Comparison of ENCODE assay signal across 8 cellular contexts in the genomic region with DNA sequence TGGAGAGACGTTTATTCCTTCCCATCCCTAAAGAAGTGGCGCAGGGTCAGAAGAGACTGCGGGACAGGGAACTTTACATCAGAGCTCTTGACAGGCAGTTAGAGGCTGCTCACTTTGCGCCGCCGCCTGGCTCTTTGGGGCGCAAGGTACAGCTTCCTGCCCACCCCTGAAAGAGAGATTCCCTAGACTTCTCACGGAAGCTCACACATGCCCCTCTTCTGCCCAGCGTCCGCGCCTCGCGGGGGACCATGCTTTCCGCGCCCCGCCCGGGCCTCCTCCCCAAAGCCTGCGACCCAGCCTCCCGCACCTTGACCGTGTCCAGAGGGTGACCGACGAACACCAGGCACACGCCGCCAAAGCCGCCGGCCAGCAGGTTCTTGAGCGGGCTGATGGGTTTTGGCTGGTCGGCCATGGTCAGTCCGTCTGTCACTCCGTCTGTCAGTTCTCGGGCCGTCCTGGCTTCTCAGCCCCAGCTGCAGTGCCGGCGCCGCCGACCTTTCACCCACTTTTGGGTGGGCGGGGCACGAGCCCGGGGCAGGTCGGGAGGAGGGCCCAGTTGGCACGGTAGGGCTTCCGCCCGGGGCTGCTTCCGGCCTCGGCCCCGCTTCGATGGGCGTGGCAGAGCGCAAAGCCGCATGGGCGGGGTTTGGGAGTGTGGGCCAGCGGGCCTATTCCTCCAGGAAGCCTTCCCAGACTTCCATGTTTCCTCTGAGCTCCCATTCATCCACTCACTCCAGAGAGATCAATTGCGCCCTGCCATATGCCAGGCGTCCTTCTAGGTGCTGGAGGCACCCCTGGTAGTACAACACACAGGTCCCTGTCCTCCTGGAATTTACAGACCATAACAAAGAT. TPM values are rescaled to one million over a fixed set of nuclear protein-coding genes. Genes with fewer than 3 reads are reported as not detected.
A peak's percentile ranks its signal among the peaks of the same experiment; 100 is the strongest.
DNase-seq lines count a peak whose midpoint lies in the region; ATAC-seq, FAIRE-seq and TF ChIP-seq lines count a peak whose summit lies in the region.

A gene with protein sequence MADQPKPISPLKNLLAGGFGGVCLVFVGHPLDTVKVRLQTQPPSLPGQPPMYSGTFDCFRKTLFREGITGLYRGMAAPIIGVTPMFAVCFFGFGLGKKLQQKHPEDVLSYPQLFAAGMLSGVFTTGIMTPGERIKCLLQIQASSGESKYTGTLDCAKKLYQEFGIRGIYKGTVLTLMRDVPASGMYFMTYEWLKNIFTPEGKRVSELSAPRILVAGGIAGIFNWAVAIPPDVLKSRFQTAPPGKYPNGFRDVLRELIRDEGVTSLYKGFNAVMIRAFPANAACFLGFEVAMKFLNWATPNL (minus strand): TSS at position 500 of the 852 bp plus-strand sequence. CDS start 88 bp downstream, at position 412.

- H3K79me2 ChIP-seq in astrocyte (ENCODE audit: insufficient read depth, low read length) (peaks cover 4% of the 10 kb centered on the region), hepatocyte (peaks cover 17% of the 10 kb centered on the region)

- ATAC-seq in HG02571 (IDR thresholded peaks at IDR 0.05; ENCODE audit: unreplicated experiment) (peak; percentile 90), aorta (ENCODE audit: low FRiP score) (peak; percentile 96)

- intact Hi-C loops in aorta (cut with DNase I): no loop called here

- H3K27me3 ChIP-seq in astrocyte (ENCODE audit: insufficient read depth, low read length) (no peaks in the 10 kb centered on the region), hepatocyte (no peaks in the 10 kb centered on the region), aorta (ENCODE audit: control insufficient read depth in 1 of 2, insufficient read depth in 2 of 2, low read length in 1 of 2) (no peaks in the 10 kb centered on the region)

- FAIRE-seq in astrocyte (lab: Jason Lieb, UNC): no peak

- DNase-seq in GM12865 (ENCODE audit: low read depth) (peak; percentile 94), NCI-H1092 (lab: John Stamatoyannopoulos, UW) (peak; percentile 69), astrocyte (ENCODE audit: low read depth) (peak; percentile 59), hepatocyte (ENCODE audit: low spot score) (peak; percentile 96), renal cortical epithelial cell (ENCODE audit: low read depth) (peak; percentile 64), aorta (peak; percentile 94 to 98)
- peak; percentile 94 for DNase-seq in T-helper 2 cell treated with Interferon-gamma antibody and Interleukin-4, amounts not matched to agents 5 μg/mL and 100 μg/mL, for 36 hours (ENCODE audit: low spot score)

- no peaks in the 10 kb centered on the region for H3K9me2 ChIP-seq in hepatocyte (replicated peaks; ENCODE audit: insufficient read depth)

- H3K4me3 Mint-ChIP-seq in T-helper 2 cell treated with Interferon-gamma antibody and Interleukin-4, amounts not matched to agents 5 μg/mL and 100 μg/mL, for 36 hours: peak within 1 kb of the TSS; percentile 95
- peak within 1 kb of the TSS; percentile 92 for H3K4me3 Mint-ChIP-seq in astrocyte (ENCODE audit: unreplicated experiment)

- H3K4me1 ChIP-seq in astrocyte (ENCODE audit: insufficient read depth, low read length) (peaks cover 9% of the 10 kb centered on the region), hepatocyte (ENCODE audit: insufficient read depth) (peaks cover 9% of the 10 kb centered on the region), aorta (ENCODE audit: control insufficient read depth in 1 of 2, insufficient read depth in 2 of 2, low read length in 2 of 2) (peaks cover 0 to 3% of the 10 kb centered on the region in 2 donors)

- H3K9me3 Mint-ChIP-seq in T-helper 2 cell treated with Interferon-gamma antibody and Interleukin-4, amounts not matched to agents 5 μg/mL and 100 μg/mL, for 36 hours: no peaks in the 10 kb centered on the region
- H3K9me3 Mint-ChIP-seq in astrocyte (ENCODE audit: unreplicated experiment): no peaks in the 10 kb centered on the region

- WGBS in hepatocyte (ENCODE audit: low lambda C conversion rate, missing lambda C conversion rate): 7% methylated on average over 34 of the region's 54 CpGs
- 2 to 3% methylated on average over 54 of the region's 54 CpGs for WGBS in aorta, 2 donors

- H3K27me3 Mint-ChIP-seq in T-helper 2 cell treated with Interferon-gamma antibody and Interleukin-4, amounts not matched to agents 5 μg/mL and 100 μg/mL, for 36 hours (ENCODE audit: low read depth): no peaks in the 10 kb centered on the region
- H3K27me3 Mint-ChIP-seq in astrocyte (ENCODE audit: low read depth, unreplicated experiment): no peaks in the 10 kb centered on the region

- H4K20me1 ChIP-seq in astrocyte (ENCODE audit: insufficient read depth, low read length) (no peaks in the 10 kb centered on the region), hepatocyte (ENCODE audit: insufficient read depth, poor library complexity, severe bottlenecking) (no peaks in the 10 kb centered on the region)

- H3K4me2 ChIP-seq in astrocyte (ENCODE audit: low read length) (peak within 1 kb of the TSS; percentile 96), hepatocyte (peak within 1 kb of the TSS; percentile 93)

- TF ChIP-seq CTCF in GM12865 (IDR thresholded peaks at IDR 0.05; ENCODE audit: insufficient read depth, low read depth, low read length, missing control alignments) (no peak), astrocyte (IDR thresholded peaks at IDR 0.05; ENCODE audit: insufficient read depth, low read depth, low read length) (no peak), hepatocyte (IDR thresholded peaks at IDR 0.05; ENCODE audit: poor library complexity) (no peak)

- no peak within 1 kb of the TSS for H3K27ac ChIP-seq in astrocyte (ENCODE audit: low read depth, low read length)
- H3K27ac ChIP-seq in hepatocyte: peak within 1 kb of the TSS; percentile 85
- peak within 1 kb of the TSS in 1 of 2 donors; percentile 68 for H3K27ac ChIP-seq in aorta (ENCODE audit: low read depth in 1 of 2, low read length in 2 of 2)

- H3K9ac ChIP-seq in astrocyte (ENCODE audit: low read length): peak within 1 kb of the TSS; percentile 79

- H3K4me1 Mint-ChIP-seq in T-helper 2 cell treated with Interferon-gamma antibody and Interleukin-4, amounts not matched to agents 5 μg/mL and 100 μg/mL, for 36 hours (ENCODE audit: low read depth): peaks cover 33% of the 10 kb centered on the region
- peaks cover 13% of the 10 kb centered on the region for H3K4me1 Mint-ChIP-seq in astrocyte (ENCODE audit: low read depth, unreplicated experiment)

- H3K9me3 ChIP-seq in astrocyte (ENCODE audit: insufficient read depth, low read depth, low read length) (no peaks in the 10 kb centered on the region), hepatocyte (ENCODE audit: low read depth) (no peaks in the 10 kb centered on the region), aorta (ENCODE audit: control insufficient read depth, low read length) (no peaks in the 10 kb centered on the region)

- H3K36me3 ChIP-seq in astrocyte (ENCODE audit: insufficient read depth, low read length) (no peaks in the 10 kb centered on the region), hepatocyte (replicated peaks; ENCODE audit: insufficient read depth, low read depth) (no peaks in the 10 kb centered on the region), aorta (ENCODE audit: control insufficient read depth in 1 of 2, insufficient read depth in 2 of 2, low read length in 1 of 2) (no peaks in the 10 kb centered on the region)

- peak within 1 kb of the TSS; percentile 79 for H3K4me3 ChIP-seq in GM12865 (ENCODE audit: low read depth, low read length)
- H3K4me3 ChIP-seq in astrocyte (ENCODE audit: insufficient read depth, low read depth, low read length): peak within 1 kb of the TSS; percentile 74
- peak within 1 kb of the TSS; percentile 86 for H3K4me3 ChIP-seq in hepatocyte
- peak within 1 kb of the TSS; percentile 35 to 51 for H3K4me3 ChIP-seq in aorta (ENCODE audit: low read length in 2 of 2)

- H2AFZ ChIP-seq in astrocyte (ENCODE audit: low read depth, low read length) (peak within 1 kb of the TSS; percentile 96), hepatocyte (peak within 1 kb of the TSS; percentile 96)

- peaks cover 5% of the 10 kb centered on the region for H3K36me3 Mint-ChIP-seq in T-helper 2 cell treated with Interferon-gamma antibody and Interleukin-4, amounts not matched to agents 5 μg/mL and 100 μg/mL, for 36 hours (ENCODE audit: low read depth)
- peaks cover 2% of the 10 kb centered on the region for H3K36me3 Mint-ChIP-seq in astrocyte (ENCODE audit: low read depth, unreplicated experiment)

- H3K27ac Mint-ChIP-seq in T-helper 2 cell treated with Interferon-gamma antibody and Interleukin-4, amounts not matched to agents 5 μg/mL and 100 μg/mL, for 36 hours: peak within 1 kb of the TSS; percentile 96
- H3K27ac Mint-ChIP-seq in astrocyte (ENCODE audit: unreplicated experiment): peak within 1 kb of the TSS; percentile 88

RNA-seq across cellular contexts. Expression of the gene that starts here (rescaled TPM):
- total RNA-seq in astrocyte: 25.0 and 27.3 TPM in 2 replicates
- 59.1 and 61.3 TPM in 2 replicates for total RNA-seq in hepatocyte
- polyA plus RNA-seq in hepatocyte: 38.0 and 46.0 TPM in 2 replicates
- total RNA-seq in renal cortical epithelial cell: 22.4 and 23.4 TPM in 2 replicates
- 10 to 100 TPM; 11.8 to 12.4 TPM for total RNA-seq in aorta
- 10 to 100 TPM; 16.9 to 33.9 TPM for polyA plus RNA-seq in aorta
